In the genomic region with DNA sequence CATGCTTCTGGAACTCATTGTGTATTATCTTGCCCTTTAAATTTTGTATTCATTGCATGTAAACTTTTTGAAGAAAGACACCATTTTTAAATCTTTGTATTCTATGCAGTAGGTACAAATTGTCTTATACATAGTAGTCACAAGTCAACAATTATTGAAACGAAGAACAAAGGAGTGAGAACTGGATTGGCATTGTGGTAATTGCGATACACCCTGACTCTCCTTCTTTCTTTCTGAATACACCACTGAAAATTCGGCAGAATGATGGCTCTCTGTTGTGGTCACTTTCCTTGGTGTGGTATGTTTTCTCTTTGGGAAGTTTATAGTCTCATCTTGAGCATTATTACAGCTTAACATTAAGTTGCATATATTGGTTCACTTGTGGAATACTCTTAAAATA, we compare ENCODE assay signal across 1 cellular context.
TF ChIP-seq lines count a peak whose summit lies in the region.

No MANE protein-coding gene starts in this region.

TF ChIP-seq in A549, 52 proteins besides CTCF, POLR2A, EP300 and RAD21 (continued from another document):
- TF ChIP-seq, protein P1, sequence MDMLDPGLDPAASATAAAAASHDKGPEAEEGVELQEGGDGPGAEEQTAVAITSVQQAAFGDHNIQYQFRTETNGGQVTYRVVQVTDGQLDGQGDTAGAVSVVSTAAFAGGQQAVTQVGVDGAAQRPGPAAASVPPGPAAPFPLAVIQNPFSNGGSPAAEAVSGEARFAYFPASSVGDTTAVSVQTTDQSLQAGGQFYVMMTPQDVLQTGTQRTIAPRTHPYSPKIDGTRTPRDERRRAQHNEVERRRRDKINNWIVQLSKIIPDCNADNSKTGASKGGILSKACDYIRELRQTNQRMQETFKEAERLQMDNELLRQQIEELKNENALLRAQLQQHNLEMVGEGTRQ (IDR thresholded peaks at IDR 0.05): no peak
- no peak for TF ChIP-seq TFCP2L1 (CRISPR knock-in tag; IDR thresholded peaks at IDR 0.05)
- no peak for TF ChIP-seq JUN (IDR thresholded peaks at IDR 0.05)
- no peak for TF ChIP-seq ZFP36 (IDR thresholded peaks at IDR 0.05; ENCODE audit: borderline replicate concordance, partially characterized antibody)
- TF ChIP-seq BHLHE40 (IDR thresholded peaks at IDR 0.05; ENCODE audit: low read depth, low read length): no peak
- TF ChIP-seq RARB (CRISPR knock-in tag; IDR thresholded peaks at IDR 0.05): no peak
- TF ChIP-seq RCOR1 (IDR thresholded peaks at IDR 0.05; ENCODE audit: low read depth, low read length): no peak
- no peak for TF ChIP-seq MAFK (IDR thresholded peaks at IDR 0.05; ENCODE audit: partially characterized antibody)
- TF ChIP-seq HOXB13 (CRISPR knock-in tag; IDR thresholded peaks at IDR 0.05; ENCODE audit: low read depth): no peak
